Comparison of ENCODE assay signal across 5 cellular contexts in genomic region chr22:22633533-22633932, GRCh38. TPM values are rescaled to one million over a fixed set of nuclear protein-coding genes. Genes with fewer than 3 reads are reported as not detected.
"Had no signal": no experiment of that assay in that cellular context is flagged by ENCODE, and none has a peak within 500 bp of the region (broad histone marks: within the 10 kb centered on the region; RNA-seq: fewer than 3 reads in every experiment).

No MANE protein-coding gene starts in this region.

RNA-seq across cellular contexts. Expression of gene GGTLC2, which starts 10.9 kb away (rescaled TPM):
- total RNA-seq: HepG2, HT-29, HT1080, IMR-90 had no signal
- polyA plus RNA-seq: HepG2, IgD-negative memory B cell had no signal
